Comparison of ENCODE assay signal across 21 cellular contexts in genomic region chr20:38178065-38178471, GRCh38. TPM values are rescaled to one million over a fixed set of nuclear protein-coding genes. Genes with fewer than 3 reads are reported as not detected.
DNase-seq lines count a peak whose midpoint lies in the region; ATAC-seq and TF ChIP-seq lines count a peak whose summit lies in the region.
"Had no signal": no experiment of that assay in that cellular context is flagged by ENCODE, and none has a peak within 500 bp of the region (broad histone marks: within the 10 kb centered on the region; RNA-seq: fewer than 3 reads in every experiment).

No MANE protein-coding gene starts in this region.

- peak overlapping the region; percentile 5 for H3K27ac Mint-ChIP-seq in stimulated activated memory B cell treated with anti-CD40 and anti-IgM and Interleukin-4, amounts not matched to agents 10 μg/mL and 1 μg/mL and 100 μg/mL, for 72 hours
- no peak overlapping the region for H3K27ac Mint-ChIP-seq in activated T-cell treated with anti-CD3 and anti-CD28 coated beads, Interleukin-2, amount 50 U/mL, for 72 hours
- H3K27ac Mint-ChIP-seq: activated naive CD8-positive, alpha-beta T cell treated with anti-CD3 and anti-CD28 coated beads, Interleukin-2, amount 10 ng/mL, durations not matched to agents 7 days and 5 days; activated T-helper 17 cell treated with anti-CD3 and anti-CD28 coated beads, Interleukin-2, amount 50 U/mL, for 72 hours had no signal

- H3K27ac ChIP-seq in left ventricle myocardium inferior (replicated peaks) (no peak overlapping the region), RWPE2 (ENCODE audit: poor library complexity, severe bottlenecking) (peak overlapping the region; percentile 0), left lung (no peak overlapping the region)
- H3K27ac ChIP-seq: BLaER1, vagina had no signal

- no peak for DNase-seq in Right ventricle myocardium superior
- no peak for DNase-seq in left ventricle myocardium inferior
- DNase-seq in RWPE2 (ENCODE audit: low spot score), result no peak
- DNase-seq in left lung, result no peak
- DNase-seq in activated T-cell treated with anti-CD3 and anti-CD28 coated beads, Interleukin-2, amount 50 U/mL, for 72 hours, result no peak
- no peak for DNase-seq in dermis blood vessel endothelial cell
- DNase-seq: activated CD4-positive, alpha-beta T cell treated with anti-CD3 and anti-CD28 coated beads for 48 hours; activated naive CD8-positive, alpha-beta T cell treated with anti-CD3 and anti-CD28 coated beads, Interleukin-2, amount 10 ng/mL, durations not matched to agents 7 days and 5 days; GDM1; KBM-7; mucosa of descending colon; NCI-H1930; NCI-H2227 treated with DMSO at 0.1 percent for 48 hours; nucleus accumbens; stimulated activated CD4-positive, alpha-beta T cell treated with anti-CD3 and anti-CD28 coated beads, Interleukin-15, amount 100 ng/mL, for 24 hours; substantia nigra had no signal

- TF ChIP-seq CTCF in left ventricle myocardium inferior (IDR thresholded peaks at IDR 0.05; ENCODE audit: borderline replicate concordance) (no peak), RWPE2 (IDR thresholded peaks at IDR 0.05; ENCODE audit: poor library complexity, severe bottlenecking) (no peak), left lung (IDR thresholded peaks at IDR 0.05) (no peak)

- intact Hi-C loops in Right ventricle myocardium superior (cut with DNase I), result no loop called here
- intact Hi-C loops in left ventricle myocardium inferior (cut with micrococcal nuclease), result no loop called here
- intact Hi-C loops in left lung (cut with DNase I), result no loop called here

- peak; percentile 48 for ATAC-seq in Right ventricle myocardium superior (ENCODE audit: poor library complexity)
- ATAC-seq in RWPE2 (ENCODE audit: low read depth), result no peak
- ATAC-seq in left lung, result peak; percentile 14
- ATAC-seq in stimulated activated memory B cell treated with anti-CD40 and anti-IgM and Interleukin-4, amounts not matched to agents 10 μg/mL and 1 μg/mL and 100 μg/mL, for 72 hours, result no peak
- ATAC-seq in activated T-cell treated with anti-CD3 and anti-CD28 coated beads, Interleukin-2, amount 50 U/mL, for 72 hours (replicated peaks in 1 of 2), result no peak
- ATAC-seq in GM21723 (IDR thresholded peaks at IDR 0.05; ENCODE audit: unreplicated experiment), result no peak
- ATAC-seq: activated T-helper 17 cell treated with anti-CD3 and anti-CD28 coated beads, Interleukin-2, amount 50 U/mL, for 72 hours; mucosa of descending colon had no signal

- H3K36me3 ChIP-seq in left ventricle myocardium inferior, result no peaks in the 10 kb centered on the region
- H3K36me3 ChIP-seq in RWPE2 (ENCODE audit: low read depth), result no peaks in the 10 kb centered on the region
- no peaks in the 10 kb centered on the region for H3K36me3 ChIP-seq in left lung
- H3K36me3 ChIP-seq: BLaER1, vagina had no signal

- no peak overlapping the region for H3K4me3 Mint-ChIP-seq in stimulated activated memory B cell treated with anti-CD40 and anti-IgM and Interleukin-4, amounts not matched to agents 10 μg/mL and 1 μg/mL and 100 μg/mL, for 72 hours
- no peak overlapping the region for H3K4me3 Mint-ChIP-seq in activated T-cell treated with anti-CD3 and anti-CD28 coated beads, Interleukin-2, amount 50 U/mL, for 72 hours
- H3K4me3 Mint-ChIP-seq: activated naive CD8-positive, alpha-beta T cell treated with anti-CD3 and anti-CD28 coated beads, Interleukin-2, amount 10 ng/mL, durations not matched to agents 7 days and 5 days; activated T-helper 17 cell treated with anti-CD3 and anti-CD28 coated beads, Interleukin-2, amount 50 U/mL, for 72 hours had no signal

- H3K27me3 ChIP-seq in left ventricle myocardium inferior (ENCODE audit: low read depth), result no peaks in the 10 kb centered on the region
- H3K27me3 ChIP-seq in RWPE2 (ENCODE audit: insufficient read depth, poor library complexity, severe bottlenecking), result no peaks in the 10 kb centered on the region
- no peaks in the 10 kb centered on the region for H3K27me3 ChIP-seq in left lung
- H3K27me3 ChIP-seq: BLaER1, vagina had no signal

- H3K36me3 Mint-ChIP-seq in stimulated activated memory B cell treated with anti-CD40 and anti-IgM and Interleukin-4, amounts not matched to agents 10 μg/mL and 1 μg/mL and 100 μg/mL, for 72 hours, result no peaks in the 10 kb centered on the region
- H3K36me3 Mint-ChIP-seq in activated T-cell treated with anti-CD3 and anti-CD28 coated beads, Interleukin-2, amount 50 U/mL, for 72 hours (ENCODE audit: insufficient read depth in 2 of 2), result no peaks in the 10 kb centered on the region
- H3K36me3 Mint-ChIP-seq: activated naive CD8-positive, alpha-beta T cell treated with anti-CD3 and anti-CD28 coated beads, Interleukin-2, amount 10 ng/mL, durations not matched to agents 7 days and 5 days had no signal

- H3K9me3 Mint-ChIP-seq in stimulated activated memory B cell treated with anti-CD40 and anti-IgM and Interleukin-4, amounts not matched to agents 10 μg/mL and 1 μg/mL and 100 μg/mL, for 72 hours, result no peaks in the 10 kb centered on the region
- H3K9me3 Mint-ChIP-seq in activated T-cell treated with anti-CD3 and anti-CD28 coated beads, Interleukin-2, amount 50 U/mL, for 72 hours, result no peaks in the 10 kb centered on the region
- H3K9me3 Mint-ChIP-seq: activated naive CD8-positive, alpha-beta T cell treated with anti-CD3 and anti-CD28 coated beads, Interleukin-2, amount 10 ng/mL, durations not matched to agents 7 days and 5 days; activated T-helper 17 cell treated with anti-CD3 and anti-CD28 coated beads, Interleukin-2, amount 50 U/mL, for 72 hours had no signal

- peaks cover 13% of the 10 kb centered on the region for H3K9me3 ChIP-seq in left ventricle myocardium inferior (replicated peaks)
- no peaks in the 10 kb centered on the region for H3K9me3 ChIP-seq in RWPE2 (ENCODE audit: severe bottlenecking)
- H3K9me3 ChIP-seq in left lung, result no peaks in the 10 kb centered on the region
- H3K9me3 ChIP-seq: mucosa of descending colon, vagina had no signal

- H3K4me1 ChIP-seq in left ventricle myocardium inferior (no peaks in the 10 kb centered on the region), RWPE2 (ENCODE audit: insufficient read depth, poor library complexity, severe bottlenecking) (peaks cover 12% of the 10 kb centered on the region), left lung (peaks cover 3 to 14% of the 10 kb centered on the region in 2 donors)

- peaks cover 17% of the 10 kb centered on the region for H3K27me3 Mint-ChIP-seq in stimulated activated memory B cell treated with anti-CD40 and anti-IgM and Interleukin-4, amounts not matched to agents 10 μg/mL and 1 μg/mL and 100 μg/mL, for 72 hours
- H3K27me3 Mint-ChIP-seq in activated T-cell treated with anti-CD3 and anti-CD28 coated beads, Interleukin-2, amount 50 U/mL, for 72 hours (ENCODE audit: low read depth), result peaks cover 23% of the 10 kb centered on the region

- H3K4me3 ChIP-seq in left ventricle myocardium inferior (no peak overlapping the region), RWPE2 (ENCODE audit: severe bottlenecking) (no peak overlapping the region), left lung (no peak overlapping the region)
- H3K4me3 ChIP-seq: BLaER1, mucosa of descending colon, vagina had no signal

- H3K4me1 Mint-ChIP-seq in stimulated activated memory B cell treated with anti-CD40 and anti-IgM and Interleukin-4, amounts not matched to agents 10 μg/mL and 1 μg/mL and 100 μg/mL, for 72 hours, result peaks cover 13% of the 10 kb centered on the region
- no peaks in the 10 kb centered on the region for H3K4me1 Mint-ChIP-seq in activated T-cell treated with anti-CD3 and anti-CD28 coated beads, Interleukin-2, amount 50 U/mL, for 72 hours (ENCODE audit: low read depth)
- H3K4me1 Mint-ChIP-seq: activated T-helper 17 cell treated with anti-CD3 and anti-CD28 coated beads, Interleukin-2, amount 50 U/mL, for 72 hours had no signal

RNA-seq across cellular contexts. Expression of gene TGM2, which starts 13.0 kb away (rescaled TPM):
- total RNA-seq in Right ventricle myocardium superior (469 TPM), left ventricle myocardium inferior (846 TPM), left lung (100 to 1,000 TPM; 174 to 391 TPM), dermis blood vessel endothelial cell (401 and 1,564 TPM in 2 replicates)
- total RNA-seq in activated T-cell treated with anti-CD3 and anti-CD28 coated beads, Interleukin-2, amount 50 U/mL, for 72 hours, result under 1 TPM; 0.23 to 0.38 TPM

Comparison
In these comparisons a context has a peak if more than half of its experiments do, and no peak if none do; other contexts are left out.
1. ATAC-seq: peak in Right ventricle myocardium superior (single experiment) and left lung (single experiment); none in RWPE2 (single experiment), stimulated activated memory B cell treated with anti-CD40 and anti-IgM and Interleukin-4, amounts not matched to agents 10 μg/mL and 1 μg/mL and 100 μg/mL, for 72 hours (single experiment), activated T-cell treated with anti-CD3 and anti-CD28 coated beads, Interleukin-2, amount 50 U/mL, for 72 hours (0 of 2) and GM21723 (single experiment).
2. RNA of gene TGM2, which starts 13.0 kb away (total RNA-seq): 846 TPM in left ventricle myocardium inferior (single experiment), 469 TPM in Right ventricle myocardium superior (single experiment), 401 to 1,564 TPM in dermis blood vessel endothelial cell and 174 to 391 TPM in left lung; 0.23 to 0.38 TPM in activated T-cell treated with anti-CD3 and anti-CD28 coated beads, Interleukin-2, amount 50 U/mL, for 72 hours; every median in the first group is over 100 times any median in the second.